Comparison of ENCODE assay signal across 32 cellular contexts in genomic region chr12:121267822-121268221, GRCh38.
"Had no signal": no experiment of that assay in that cellular context is flagged by ENCODE, and none has a peak within 500 bp of the region (broad histone marks: within the 10 kb centered on the region; RNA-seq: fewer than 3 reads in every experiment).

No MANE protein-coding gene starts in this region.

- H3K36me3 ChIP-seq: breast epithelium, cardiac muscle cell had no signal

- ATAC-seq: activated naive CD4-positive, alpha-beta T cell treated with anti-CD3 and anti-CD28 coated beads, Interleukin-2, amount 50 U/mL, for 72 hours; activated naive CD8-positive, alpha-beta T cell treated with anti-CD3 and anti-CD28 coated beads, Interleukin-2, amount 50 U/mL, for 24 hours; activated T-cell treated with anti-CD3 and anti-CD28 coated beads, Interleukin-2, amount 50 U/mL, for 4 hours; activated T-cell treated with anti-CD3 and anti-CD28 coated beads, Interleukin-2, amount 50 U/mL, for 72 hours; activated T-helper 17 cell treated with anti-CD3 and anti-CD28 coated beads, Interleukin-2, amount 50 U/mL, for 72 hours; body of pancreas had no signal

- FAIRE-seq: astrocyte, bronchial epithelial cell had no signal

- H3K27ac ChIP-seq: adrenal gland, ascending aorta, body of pancreas, brain microvascular endothelial cell, breast epithelium, cardiac muscle cell had no signal

- H3K4me1 ChIP-seq: adrenal gland, ascending aorta, body of pancreas, breast epithelium had no signal

- H3K27me3 ChIP-seq: adrenal gland, ascending aorta, body of pancreas, brain microvascular endothelial cell, breast epithelium, cardiac muscle cell had no signal

- DNase-seq: activated effector memory CD4-positive, alpha-beta T cell treated with anti-CD3 and anti-CD28 coated beads, Interleukin-2, amount 50 U/mL, for 16 hours; activated effector memory CD4-positive, alpha-beta T cell treated with Interleukin-2 at 50 U/mL for 16 hours; activated gamma-delta T cell; activated gamma-delta T cell treated with Interleukin-2 at 50 U/mL for 16 hours; activated naive CD4-positive, alpha-beta T cell; activated naive CD4-positive, alpha-beta T cell treated with anti-CD3 and anti-CD28 coated beads for 36 hours; activated naive CD4-positive, alpha-beta T cell treated with anti-CD3 and anti-CD28 coated beads, Interleukin-2, amount 10 ng/mL, durations not matched to agents 7 days and 5 days; activated naive CD4-positive, alpha-beta T cell treated with anti-CD3 and anti-CD28 coated beads, Interleukin-2, amount 50 U/mL, for 16 hours; activated naive CD4-positive, alpha-beta T cell treated with Interleukin-2 at 50 U/mL for 16 hours; activated naive CD8-positive, alpha-beta T cell treated with anti-CD3 and anti-CD28 coated beads for 36 hours; activated naive CD8-positive, alpha-beta T cell treated with anti-CD3 and anti-CD28 coated beads, Interleukin-2, amount 10 ng/mL, durations not matched to agents 7 days and 5 days; activated naive CD8-positive, alpha-beta T cell treated with anti-CD3 and anti-CD28 coated beads, Interleukin-2, amount 50 U/mL, for 24 hours; activated T-cell treated with anti-CD3 and anti-CD28 coated beads, Interleukin-2, amount 50 U/mL, for 4 hours; activated T-cell treated with anti-CD3 and anti-CD28 coated beads, Interleukin-2, amount 50 U/mL, for 48 hours; activated T-cell treated with anti-CD3 and anti-CD28 coated beads, Interleukin-2, amount 50 U/mL, for 72 hours; adrenal gland; amniotic stem cell; amygdala; anterior cingulate cortex; aorta; body of pancreas; brain microvascular endothelial cell; caudate nucleus; central memory CD4-positive, alpha-beta T cell; cerebellar nuclear complex had no signal

- H3K4me3 ChIP-seq: adrenal gland, ascending aorta, body of pancreas, breast epithelium, cardiac muscle cell had no signal

- H3K9me3 ChIP-seq: adrenal gland, ascending aorta, body of pancreas, breast epithelium had no signal
